ENCODE assay signal across 20 cellular contexts in the genomic region with DNA sequence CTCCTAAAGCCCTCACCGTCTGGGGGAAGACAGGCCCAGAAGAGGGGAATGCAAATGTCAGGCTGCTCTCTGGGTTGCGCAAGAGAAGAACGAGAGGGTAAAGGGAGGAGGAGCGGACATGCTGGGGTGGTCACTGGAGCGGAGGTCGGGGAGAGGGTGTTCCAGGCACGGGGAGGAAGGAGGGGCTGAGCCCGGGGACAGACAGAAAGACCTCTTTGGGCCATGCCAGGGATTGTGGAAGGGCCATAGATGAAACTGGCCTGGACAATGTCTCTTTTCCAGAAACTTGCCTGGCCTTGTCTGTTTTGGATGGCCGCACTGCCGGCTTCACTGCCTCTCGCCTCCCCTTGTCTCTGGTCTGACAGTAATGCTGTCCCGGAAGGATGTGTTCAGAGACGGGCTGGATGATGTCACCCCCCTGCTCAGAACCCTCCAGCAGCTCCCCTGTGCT.
A peak's percentile ranks its signal among the peaks of the same experiment; 100 is the strongest.
DNase-seq lines count a peak whose midpoint lies in the region; ATAC-seq, FAIRE-seq and TF ChIP-seq lines count a peak whose summit lies in the region.
"Had no signal": no experiment of that assay in that cellular context is flagged by ENCODE, and none has a peak within 500 bp of the region (broad histone marks: within the 10 kb centered on the region; RNA-seq: fewer than 3 reads in every experiment).

No MANE protein-coding gene starts in this region.

- FAIRE-seq in kidney (lab: Jason Lieb, UNC) = no peak
- FAIRE-seq: A204.1, endometrium, frontal cortex, HTR-8/SVneo had no signal

- intact Hi-C loops in left ventricle myocardium superior (cut with micrococcal nuclease) (no loop called here), left ventricle myocardium inferior (cut with micrococcal nuclease) (no loop called here), kidney (cut with DNase I) (no loop called here)

- no peak overlapping the region for H3K9ac ChIP-seq in kidney (ENCODE audit: low read length in 2 of 2)

- H3K9me3 ChIP-seq in left ventricle myocardium inferior (replicated peaks) (peaks cover 3% of the 10 kb centered on the region), kidney (ENCODE audit: control insufficient read depth in 1 of 2, low read length in 2 of 2) (peaks cover 0 to 4% of the 10 kb centered on the region in 2 donors)

- H3K27me3 ChIP-seq in left ventricle myocardium inferior (ENCODE audit: low read depth) (no peaks in the 10 kb centered on the region), H7 (ENCODE audit: control insufficient read depth, insufficient read depth, low read length) (no peaks in the 10 kb centered on the region)

- peaks cover 13% of the 10 kb centered on the region for H3K4me1 ChIP-seq in left ventricle myocardium inferior
- no peaks in the 10 kb centered on the region for H3K4me1 ChIP-seq in kidney (ENCODE audit: control insufficient read depth in 1 of 2, insufficient read depth in 1 of 2, low read depth in 1 of 2, low read length in 2 of 2)

- H3K27ac ChIP-seq in left ventricle myocardium inferior (replicated peaks) = no peak overlapping the region
- no peak overlapping the region for H3K27ac ChIP-seq in kidney (ENCODE audit: low read depth in 2 of 2, low read length in 2 of 2)

- ATAC-seq in left ventricle myocardium superior (peak; percentile 35), omental fat pad (ENCODE audit: low FRiP score) (peak; percentile 44), HG02763 (IDR thresholded peaks at IDR 0.05; ENCODE audit: unreplicated experiment) (no peak), GM18519 (IDR thresholded peaks at IDR 0.05; ENCODE audit: low FRiP score, unreplicated experiment) (no peak)

- TF ChIP-seq CTCF in left ventricle myocardium inferior (IDR thresholded peaks at IDR 0.05; ENCODE audit: borderline replicate concordance) = no peak
- no peak for TF ChIP-seq CTCF in kidney (IDR thresholded peaks at IDR 0.05; ENCODE audit: borderline replicate concordance, extremely low read depth, insufficient read depth)
- TF ChIP-seq CTCF in omental fat pad (IDR thresholded peaks at IDR 0.05) = no peak

- H3K36me3 ChIP-seq in left ventricle myocardium inferior (peaks cover 5% of the 10 kb centered on the region), kidney (ENCODE audit: control insufficient read depth in 1 of 2, insufficient read depth in 2 of 2, low read length in 2 of 2) (no peaks in the 10 kb centered on the region), H7 (replicated peaks; ENCODE audit: control insufficient read depth, insufficient read depth, low read length) (no peaks in the 10 kb centered on the region)

- H3K4me3 ChIP-seq in left ventricle myocardium inferior (no peak overlapping the region), kidney (ENCODE audit: low read length in 2 of 2) (no peak overlapping the region), H7 (ENCODE audit: insufficient read depth, low read depth, low read length) (no peak overlapping the region)

- DNase-seq in left ventricle myocardium superior (peak; percentile 20), left ventricle myocardium inferior (no peak), kidney (peak; percentile 86), omental fat pad (ENCODE audit: low spot score) (no peak), RKO (ENCODE audit: low spot score) (no peak), H7 (no peak)
- DNase-seq: activated CD4-positive, alpha-beta T cell treated with anti-CD3 and anti-CD28 coated beads, Interleukin-2, amount 10 ng/mL, durations not matched to agents 7 days and 5 days; activated T-cell treated with anti-CD3 and anti-CD28 coated beads, Interleukin-2, amount 50 U/mL, for 1 hour; CD4-positive, alpha-beta T cell; MM.1S; NCI-H2029 treated with DMSO at 0.1 percent for 48 hours; NCI-H524 treated with DMSO at 0.1 percent for 48 hours; OCI-M1; retina had no signal

Comparison
In these comparisons a context has a peak if more than half of its experiments do, and no peak if none do; other contexts are left out.
1. DNase-seq: peak in left ventricle myocardium superior (single experiment) and kidney (single experiment); none in left ventricle myocardium inferior (single experiment), omental fat pad (single experiment), RKO (single experiment) and H7 (single experiment).
2. ATAC-seq: peak in left ventricle myocardium superior (single experiment) and omental fat pad (single experiment); none in HG02763 (single experiment) and GM18519 (single experiment).